ENCODE assay signal across 29 cellular contexts in genomic region chr19:1510442-1510806, GRCh38. TPM values are rescaled to one million over a fixed set of nuclear protein-coding genes. Genes with fewer than 3 reads are reported as not detected.
A peak's percentile ranks its signal among the peaks of the same experiment; 100 is the strongest.
DNase-seq lines count a peak whose midpoint lies in the region; ATAC-seq, FAIRE-seq and TF ChIP-seq lines count a peak whose summit lies in the region.
"Had no signal": no experiment of that assay in that cellular context is flagged by ENCODE, and none has a peak within 500 bp of the region (broad histone marks: within the 10 kb centered on the region; RNA-seq: fewer than 3 reads in every experiment).

No MANE protein-coding gene starts in this region.

- H3K18ac ChIP-seq in H1 (ENCODE audit: extremely low read depth, low read length) (no peak overlapping the region), neuronal stem cell (ENCODE audit: low read length) (peak overlapping the region; percentile 92)

- H2BK5ac ChIP-seq in H1 (ENCODE audit: low read depth, low read length) = no peak overlapping the region
- peak overlapping the region; percentile 60 for H2BK5ac ChIP-seq in neuronal stem cell (ENCODE audit: low read length)

- no peak for TF ChIP-seq POLR2A in H1 (IDR thresholded peaks at IDR 0.05; ENCODE audit: control extremely low read depth in 1 of 2, low read depth in 2 of 2, low read length in 2 of 2)

- H3K4me1 ChIP-seq in H1 (replicated peaks in 1 of 4; ENCODE audit: control insufficient read depth in 3 of 4, insufficient read depth in 4 of 4, low read length in 3 of 4) (peaks cover 0 to 3% (median 0%) of the 10 kb centered on the region in 4 experiments; a peak in 3 of 7 replicates), neuronal stem cell (ENCODE audit: control insufficient read depth in 2 of 2, insufficient read depth in 1 of 2, low read depth in 1 of 2, low read length in 2 of 2) (peaks cover 3 to 12% of the 10 kb centered on the region in 2 donors), small intestine (ENCODE audit: control insufficient read depth in 2 of 2, insufficient read depth in 1 of 2, low read depth in 1 of 2, low read length in 1 of 2) (peaks cover 2 to 6% of the 10 kb centered on the region in 2 donors)

- CTCF ChIA-PET in H1 (lab: Charles Lee; ENCODE audit: partially characterized antibody) = no interaction called here
- CTCF ChIA-PET in HEK293T (lab: Yijun Ruan, JAX) = no interaction called here

- H2AFZ ChIP-seq in H1 (ENCODE audit: low read length) (no peak overlapping the region), neuronal stem cell (ENCODE audit: low read length) (no peak overlapping the region)
- H2AFZ ChIP-seq: GM23248, parathyroid adenoma had no signal

- H3K4ac ChIP-seq in H1 (replicated peaks; ENCODE audit: insufficient read length, low read depth, low read length) (no peak overlapping the region), neuronal stem cell (ENCODE audit: low read length) (peak overlapping the region; percentile 84)

- no peak overlapping the region for H3K27ac ChIP-seq in H1 (ENCODE audit: low read depth, low read length)
- H3K27ac ChIP-seq in neuronal stem cell (replicated peaks; ENCODE audit: low read length) = no peak overlapping the region
- H3K27ac ChIP-seq in small intestine (ENCODE audit: low read depth in 1 of 2, low read length in 1 of 2) = no peak overlapping the region
- H3K27ac ChIP-seq: C4-2B, GM23248, parathyroid adenoma had no signal

- H2BK120ac ChIP-seq in H1 (replicated peaks; ENCODE audit: low read depth, low read length) (no peak overlapping the region), neuronal stem cell (ENCODE audit: low read depth, low read length) (no peak overlapping the region)

- no peak for ATAC-seq in GM18511 (IDR thresholded peaks at IDR 0.05; ENCODE audit: unreplicated experiment)
- ATAC-seq: heart left ventricle; left lobe of liver; natural killer cell treated with Interleukin-12 subunit alpha and Interleukin-12 subunit beta and Interleukin-15 and Interleukin-18, amount 100 ng/mL, for 72 hours; sciatic nerve had no signal

- 76% methylated on average over 4 of the region's 25 CpGs; no CpG with 5 or more reads in 1 of the 2 experiments for WGBS in H1 (ENCODE audit: extremely low coverage in 1 of 2, insufficient coverage in 1 of 2, insufficient read length in 1 of 2, insufficient replicate concordance in 2 of 2, low coverage in 1 of 2, low lambda C conversion rate in 2 of 2, missing lambda C conversion rate in 1 of 2), 2 experiments
- WGBS in neuronal stem cell (ENCODE audit: extremely low coverage in 2 of 2, insufficient read length in 2 of 2, insufficient replicate concordance in 1 of 2), 2 donors = no CpG with 5 or more reads among the region's 25 CpGs
- 12 to 47% (median 27%) methylated on average over 17 to 25 of the region's 25 CpGs for WGBS in small intestine, 3 donors

- no peak overlapping the region for H3K9ac ChIP-seq in H1 (replicated peaks in 1 of 4; ENCODE audit: extremely low read depth in 1 of 4, low read depth in 3 of 4, low read length in 3 of 4)
- H3K9ac ChIP-seq in neuronal stem cell (ENCODE audit: low read depth, low read length, poor library complexity) = no peak overlapping the region
- H3K9ac ChIP-seq: GM23248, parathyroid adenoma had no signal

- H4K5ac ChIP-seq in H1 (ENCODE audit: insufficient read length, low read depth, low read length) = no peak overlapping the region

- H3K56ac ChIP-seq in H1 (replicated peaks; ENCODE audit: insufficient read length, low read depth, low read length) = no peak overlapping the region

- H3K23ac ChIP-seq in H1 (ENCODE audit: insufficient read length) (no peak overlapping the region), neuronal stem cell (ENCODE audit: low read depth, low read length, poor library complexity) (no peak overlapping the region)

- H3K9me3 ChIP-seq in H1 (ENCODE audit: insufficient read depth in 2 of 2, low read depth in 1 of 2, low read length in 1 of 2) (no peaks in the 10 kb centered on the region), neuronal stem cell (replicated peaks in 1 of 2; ENCODE audit: control insufficient read depth in 2 of 2, insufficient read depth in 1 of 2, low read depth in 1 of 2, low read length in 2 of 2) (peaks cover 0 to 9% of the 10 kb centered on the region in 2 donors), small intestine (ENCODE audit: control insufficient read depth, low read depth) (no peaks in the 10 kb centered on the region)

- no peak overlapping the region for H3K4me3 ChIP-seq in H7 (ENCODE audit: insufficient read depth, low read depth, low read length)
- no peak overlapping the region for H3K4me3 ChIP-seq in H1 (ENCODE audit: extremely low read depth in 1 of 4, insufficient read depth in 2 of 4, low read depth in 3 of 4, low read length in 4 of 4)
- no peak overlapping the region for H3K4me3 ChIP-seq in neuronal stem cell (ENCODE audit: low read length in 2 of 2)
- H3K4me3 ChIP-seq in small intestine (ENCODE audit: low read depth in 1 of 2, low read length in 2 of 2) = peak overlapping the region in 1 of 2 donors; percentile 11
- H3K4me3 ChIP-seq: GM23248, heart left ventricle had no signal

- TF ChIP-seq EP300 in H1 (IDR thresholded peaks at IDR 0.05; ENCODE audit: borderline replicate concordance in 1 of 2, low read depth in 2 of 2, low read length in 2 of 2) = no peak

- H3K14ac ChIP-seq in H1 (ENCODE audit: insufficient read length) (no peak overlapping the region), neuronal stem cell (ENCODE audit: low read length) (peak overlapping the region; percentile 82)

- H4K91ac ChIP-seq in H1 (replicated peaks; ENCODE audit: insufficient read length, low read length) (no peak overlapping the region), neuronal stem cell (ENCODE audit: low read depth, low read length, poor library complexity) (no peak overlapping the region)

- H2BK15ac ChIP-seq in H1 (ENCODE audit: low read length) (peak overlapping the region; percentile 46; the same call in 1 of the 2 replicates), neuronal stem cell (ENCODE audit: low read length) (peak overlapping the region; percentile 94)

- peaks cover 0 to 6% of the 10 kb centered on the region in 2 experiments for H4K20me1 ChIP-seq in H1 (replicated peaks in 1 of 2; ENCODE audit: control insufficient read depth in 1 of 2, insufficient read depth in 2 of 2, low read length in 2 of 2)

- no peak for TF ChIP-seq RAD21 in H1 (IDR thresholded peaks at IDR 0.05 in 1 of 2, conservative IDR thresholded peaks at IDR 0.05 in 1 of 2; ENCODE audit: low read depth in 2 of 2, low read length in 2 of 2)

- H2BK20ac ChIP-seq in H1 (ENCODE audit: low read length) = no peak overlapping the region

- FAIRE-seq in H1 (lab: Jason Lieb, UNC) (no peak), small intestine (lab: Jason Lieb, UNC) (no peak)

- H3K4me2 ChIP-seq in H1 (ENCODE audit: insufficient read depth in 1 of 2, low read depth in 2 of 2, low read length in 2 of 2) = 0 out of 4 replicates have a peak overlapping the region, but pooled peaks of 1 of the 2 experiments have one; percentile 9
- no peak overlapping the region for H3K4me2 ChIP-seq in neuronal stem cell (ENCODE audit: insufficient read depth, low read length, poor library complexity, severe bottlenecking)

- H3K79me2 ChIP-seq in H1 (ENCODE audit: control insufficient read depth in 1 of 2, insufficient read depth in 2 of 2, low read length in 2 of 2) = no peaks in the 10 kb centered on the region
- H3K79me2 ChIP-seq: parathyroid adenoma had no signal

- H3K36me3 ChIP-seq in H7 (replicated peaks; ENCODE audit: control insufficient read depth, insufficient read depth, low read length) (no peaks in the 10 kb centered on the region), H1 (ENCODE audit: control insufficient read depth in 2 of 4, insufficient read depth in 4 of 4, low read length in 3 of 4) (no peaks in the 10 kb centered on the region), neuronal stem cell (replicated peaks in 1 of 2; ENCODE audit: control insufficient read depth in 2 of 2, insufficient read depth in 2 of 2, low read length in 2 of 2) (no peaks in the 10 kb centered on the region), small intestine (ENCODE audit: control insufficient read depth in 2 of 2, insufficient read depth in 2 of 2, low read length in 2 of 2) (no peaks in the 10 kb centered on the region)

- H2AK5ac ChIP-seq in H1 (ENCODE audit: low read depth, low read length) = no peak overlapping the region
- H2AK5ac ChIP-seq in neuronal stem cell (ENCODE audit: low read depth, low read length) = peak overlapping the region; percentile 99

- H3K79me1 ChIP-seq in H1 (ENCODE audit: low read depth, low read length) (no peaks in the 10 kb centered on the region), neuronal stem cell (ENCODE audit: low read depth, low read length) (no peaks in the 10 kb centered on the region)

- H2BK12ac ChIP-seq in H1 (ENCODE audit: low read depth, low read length) (no peak overlapping the region), neuronal stem cell (ENCODE audit: low read length) (peak overlapping the region; percentile 22)

- H3K27me3 ChIP-seq in H7 (ENCODE audit: control insufficient read depth, insufficient read depth, low read length) (peaks cover 37% of the 10 kb centered on the region), H1 (replicated peaks in 1 of 4; ENCODE audit: control insufficient read depth in 3 of 4, extremely low read depth in 1 of 4, insufficient read depth in 3 of 4, low read length in 3 of 4) (peaks cover 0 to 10% (median 5%) of the 10 kb centered on the region in 4 experiments; a peak in 6 of 7 replicates), neuronal stem cell (ENCODE audit: control insufficient read depth in 3 of 3, insufficient read depth in 3 of 3, low read depth in 1 of 3, low read length in 3 of 3) (peaks cover 2 to 49% (median 26%) of the 10 kb centered on the region in 3 experiments), small intestine (ENCODE audit: control insufficient read depth in 2 of 2, insufficient read depth in 2 of 2, low read length in 2 of 2) (no peaks in the 10 kb centered on the region)

- POLR2A ChIA-PET in H1 (lab: Charles Lee; ENCODE audit: partially characterized antibody) (no interaction called here), HEK293T (lab: Yijun Ruan, JAX) (no interaction called here)

- H4K8ac ChIP-seq in H1 (ENCODE audit: extremely low read depth, insufficient read depth, low read length) (no peak overlapping the region), neuronal stem cell (ENCODE audit: low read depth, low read length) (no peak overlapping the region)

- no peak for TF ChIP-seq CTCF in H1 (IDR thresholded peaks at IDR 0.05; ENCODE audit: control extremely low read depth in 1 of 3, insufficient read depth in 1 of 3, low read depth in 1 of 3, low read length in 3 of 3)

- peaks cover 6% of the 10 kb centered on the region; the same call in 1 of the 2 replicates for H3K23me2 ChIP-seq in H1 (ENCODE audit: low read depth, low read length)

- DNase-seq in H7 = peak; percentile 61
- no peak for DNase-seq in H1 (ENCODE audit: low read depth in 1 of 2, low spot score in 2 of 2)
- DNase-seq in neuronal stem cell (ENCODE audit: low spot score) = no peak
- no peak for DNase-seq in small intestine
- no peak for DNase-seq in HEK293T (ENCODE audit: extremely low spot score)
- DNase-seq: activated CD4-positive, alpha-beta T cell treated with anti-CD3 and anti-CD28 coated beads for 1 hour; activated CD8-positive, alpha-beta memory T cell treated with anti-CD3 and anti-CD28 coated beads for 24 hours; activated naive CD4-positive, alpha-beta T cell; activated T-cell treated with anti-CD3 and anti-CD28 coated beads, Interleukin-2, amount 50 U/mL, for 24 hours; amniotic stem cell; cortex of kidney; EL; GM23248; heart left ventricle; immature natural killer cell; NCI-H1105 treated with DMSO at 0.1 percent for 48 hours; NCI-H2081; NCI-H345; OCI-M1; SHP77 treated with DMSO at 0.1 percent for 48 hours; T-helper 1 cell had no signal

RNA-seq across cellular contexts. Expression of gene ADAMTSL5, which starts 2.4 kb away (rescaled TPM):
- total RNA-seq in H7 (2014; rRNA removed; shearing (Covaris generic)) = 0.21 and 0.52 TPM in 2 replicates
- total RNA-seq in H1 (2021; fragmentation: NEBNext Ultra II Directional; extraction: Animal tissue kit (Norgen Biotek cat#: 25700)) = 0.99 and 1.4 TPM in 2 replicates
- polyA plus RNA-seq in H1 (2011; rRNA removed) (0.82 and 2.6 TPM in 2 replicates), small intestine (10 to 100 TPM in 2 of 3 donors, 1 to 10 TPM in 1; 6.4 to 24.8 (median 13.2) TPM)
- 1.0 TPM for polyA plus RNA-seq in H1 (2011; cell fraction: cytosol; rRNA removed)
- polyA plus RNA-seq in H1 (2011; cell fraction: nucleus; rRNA removed) = 2.7 TPM
- 0.42 to 0.86 TPM (median 0.67 TPM) in 4 replicates for polyA plus RNA-seq in H1 (2012, experiment 1 of 2)
- polyA plus RNA-seq in H1 (2012, experiment 2 of 2) = 0.30 TPM
- polyA plus RNA-seq in H1 (2013, experiment 1 of 2) = 0.26 TPM
- polyA plus RNA-seq in H1 (2013, experiment 2 of 2) = 0.42 TPM
- polyA minus RNA-seq in H1 (2011; rRNA and poly(A)+ RNA removed) = 0.09 and 0.49 TPM in 2 replicates
- polyA minus RNA-seq in H1 (2011; cell fraction: cytosol; rRNA and poly(A)+ RNA removed) = not detected
- polyA minus RNA-seq in H1 (2011; cell fraction: nucleus; rRNA and poly(A)+ RNA removed) = 0.40 TPM
- 0.31 TPM for polyA plus RNA-seq in neuronal stem cell (2013, experiment 1 of 2)
- 0.21 TPM for polyA plus RNA-seq in neuronal stem cell (2013, experiment 2 of 2)

RNA-seq across cellular contexts. Expression of gene PLK5, which starts 13.5 kb away (rescaled TPM):
- total RNA-seq in H7 (2014; rRNA removed; shearing (Covaris generic)) = 0.14 and 0.18 TPM in 2 replicates
- 0.43 and 1.2 TPM in 2 replicates for total RNA-seq in H1 (2021; fragmentation: NEBNext Ultra II Directional; extraction: Animal tissue kit (Norgen Biotek cat#: 25700))
- polyA plus RNA-seq in H1 (2011; rRNA removed) (0.45 and 0.82 TPM in 2 replicates), small intestine (under 1 TPM in 1 of 3 donors, not detected in 2; 0.25 TPM)
- polyA plus RNA-seq in H1 (2011; cell fraction: cytosol; rRNA removed) = 0.69 TPM
- polyA plus RNA-seq in H1 (2011; cell fraction: nucleus; rRNA removed) = 4.9 TPM
- polyA plus RNA-seq in H1 (2012, experiment 1 of 2) = 0.56 to 0.73 TPM (median 0.64 TPM) in 3 of 4 replicates, not detected in the other
- 0.29 TPM for polyA plus RNA-seq in H1 (2012, experiment 2 of 2)
- 0.81 TPM for polyA plus RNA-seq in H1 (2013, experiment 1 of 2)
- 0.33 TPM for polyA plus RNA-seq in H1 (2013, experiment 2 of 2)
- polyA minus RNA-seq in H1 (2011; rRNA and poly(A)+ RNA removed) = 0.06 and 0.29 TPM in 2 replicates
- 0.66 TPM for polyA minus RNA-seq in H1 (2011; cell fraction: cytosol; rRNA and poly(A)+ RNA removed)
- 1.5 TPM for polyA minus RNA-seq in H1 (2011; cell fraction: nucleus; rRNA and poly(A)+ RNA removed)
- 0.18 TPM for polyA plus RNA-seq in neuronal stem cell (2013, experiment 1 of 2)
- polyA plus RNA-seq in neuronal stem cell (2013, experiment 2 of 2) = 0.25 TPM
- total RNA-seq: A673; GM23248; left lobe of liver; natural killer cell treated with Interleukin-12 subunit alpha and Interleukin-12 subunit beta and Interleukin-15 and Interleukin-18, amount 100 ng/mL, for 72 hours; subcutaneous adipose tissue had no signal
- polyA plus RNA-seq: GM23248, immature natural killer cell had no signal

RNA-seq across cellular contexts. Expression of gene REEP6, which starts 19.4 kb away (rescaled TPM):
- 3.1 and 4.5 TPM in 2 replicates for total RNA-seq in H7 (2014; rRNA removed; shearing (Covaris generic))
- 12.6 and 13.4 TPM in 2 replicates for total RNA-seq in H1 (2021; fragmentation: NEBNext Ultra II Directional; extraction: Animal tissue kit (Norgen Biotek cat#: 25700))
- 20.7 and 31.4 TPM in 2 replicates for polyA plus RNA-seq in H1 (2011; rRNA removed)
- 12.6 TPM for polyA plus RNA-seq in H1 (2011; cell fraction: cytosol; rRNA removed)
- polyA plus RNA-seq in H1 (2011; cell fraction: nucleus; rRNA removed) = 14.4 TPM
- 8.7 to 19.5 TPM (median 15.4 TPM) in 4 replicates for polyA plus RNA-seq in H1 (2012, experiment 1 of 2)
- 12.8 TPM for polyA plus RNA-seq in H1 (2012, experiment 2 of 2)
- 17.9 TPM for polyA plus RNA-seq in H1 (2013, experiment 1 of 2)
- polyA plus RNA-seq in H1 (2013, experiment 2 of 2) = 25.1 TPM
- 4.2 and 5.5 TPM in 2 replicates for polyA minus RNA-seq in H1 (2011; rRNA and poly(A)+ RNA removed)
- 13.8 TPM for polyA minus RNA-seq in H1 (2011; cell fraction: cytosol; rRNA and poly(A)+ RNA removed)
- 6.6 TPM for polyA minus RNA-seq in H1 (2011; cell fraction: nucleus; rRNA and poly(A)+ RNA removed)
- polyA plus RNA-seq in neuronal stem cell (2013, experiment 1 of 2) = 18.0 TPM
- polyA plus RNA-seq in neuronal stem cell (2013, experiment 2 of 2) = 17.5 TPM
- 100 to 1,000 TPM; 167 to 363 (median 208) TPM for polyA plus RNA-seq in small intestine

RNA-seq across cellular contexts. Expression of gene PCSK4, which starts 20.3 kb away (rescaled TPM):
- total RNA-seq in H7 (2014; rRNA removed; shearing (Covaris generic)) = 5.5 and 9.6 TPM in 2 replicates
- total RNA-seq in H1 (2021; fragmentation: NEBNext Ultra II Directional; extraction: Animal tissue kit (Norgen Biotek cat#: 25700)) = 9.7 and 9.8 TPM in 2 replicates
- polyA plus RNA-seq in H1 (2011; rRNA removed) (10.7 and 18.3 TPM in 2 replicates), small intestine (10 to 100 TPM in 2 of 3 donors, 1 to 10 TPM in 1; 5.1 to 13.0 (median 12.5) TPM)
- 13.4 TPM for polyA plus RNA-seq in H1 (2011; cell fraction: cytosol; rRNA removed)
- polyA plus RNA-seq in H1 (2011; cell fraction: nucleus; rRNA removed) = 104 TPM
- polyA plus RNA-seq in H1 (2012, experiment 1 of 2) = 7.7 to 16.1 TPM (median 11.6 TPM) in 4 replicates
- polyA plus RNA-seq in H1 (2012, experiment 2 of 2) = 5.0 TPM
- polyA plus RNA-seq in H1 (2013, experiment 1 of 2) = 8.5 TPM
- polyA plus RNA-seq in H1 (2013, experiment 2 of 2) = 5.6 TPM
- 1.6 and 1.9 TPM in 2 replicates for polyA minus RNA-seq in H1 (2011; rRNA and poly(A)+ RNA removed)
- polyA minus RNA-seq in H1 (2011; cell fraction: cytosol; rRNA and poly(A)+ RNA removed) = 8.1 TPM
- 14.3 TPM for polyA minus RNA-seq in H1 (2011; cell fraction: nucleus; rRNA and poly(A)+ RNA removed)
- polyA plus RNA-seq in neuronal stem cell (2013, experiment 1 of 2) = 8.3 TPM
- 7.9 TPM for polyA plus RNA-seq in neuronal stem cell (2013, experiment 2 of 2)

RNA-seq across cellular contexts. Expression of gene C19orf25, which starts 31.4 kb away (rescaled TPM):
- 57.2 and 75.3 TPM in 2 replicates for total RNA-seq in H7 (2014; rRNA removed; shearing (Covaris generic))
- total RNA-seq in H1 (2021; fragmentation: NEBNext Ultra II Directional; extraction: Animal tissue kit (Norgen Biotek cat#: 25700)) = 41.3 and 41.4 TPM in 2 replicates
- 67.4 and 92.2 TPM in 2 replicates for polyA plus RNA-seq in H1 (2011; rRNA removed)
- polyA plus RNA-seq in H1 (2011; cell fraction: cytosol; rRNA removed) = 63.6 TPM
- 64.5 TPM for polyA plus RNA-seq in H1 (2011; cell fraction: nucleus; rRNA removed)
- 25.3 to 39.5 TPM (median 37.9 TPM) in 4 replicates for polyA plus RNA-seq in H1 (2012, experiment 1 of 2)
- 36.7 TPM for polyA plus RNA-seq in H1 (2012, experiment 2 of 2)
- 39.5 TPM for polyA plus RNA-seq in H1 (2013, experiment 1 of 2)
- polyA plus RNA-seq in H1 (2013, experiment 2 of 2) = 40.6 TPM
- polyA minus RNA-seq in H1 (2011; rRNA and poly(A)+ RNA removed) = 12.2 and 15.1 TPM in 2 replicates
- polyA minus RNA-seq in H1 (2011; cell fraction: cytosol; rRNA and poly(A)+ RNA removed) = 22.1 TPM
- 35.7 TPM for polyA minus RNA-seq in H1 (2011; cell fraction: nucleus; rRNA and poly(A)+ RNA removed)
- 22.9 TPM for polyA plus RNA-seq in neuronal stem cell (2013, experiment 1 of 2)
- 21.4 TPM for polyA plus RNA-seq in neuronal stem cell (2013, experiment 2 of 2)
- polyA plus RNA-seq in small intestine = 10 to 100 TPM; 44.6 to 62.1 (median 61.1) TPM
